In the genomic region with DNA sequence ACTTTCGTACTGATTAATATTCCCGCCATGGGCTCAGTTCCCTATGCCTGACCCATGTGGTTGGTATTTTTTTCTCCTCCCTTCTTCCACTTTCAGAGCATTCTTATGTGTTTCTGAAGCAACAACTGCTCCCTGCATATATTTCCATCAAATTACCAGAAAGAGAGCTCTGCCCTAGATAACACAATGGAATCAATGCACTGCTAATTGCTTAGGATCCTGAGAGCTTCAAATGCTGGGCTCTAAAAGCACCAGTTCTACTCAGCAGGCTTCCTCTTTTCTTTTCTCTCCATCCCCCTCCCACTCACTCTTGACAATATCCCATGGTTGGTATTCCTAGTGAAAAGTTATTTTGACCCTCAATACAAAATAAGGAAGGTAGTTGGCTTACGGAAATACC, we compare ENCODE assay signal across 17 cellular contexts. TPM values are rescaled to one million over a fixed set of nuclear protein-coding genes. Genes with fewer than 3 reads are reported as not detected.
DNase-seq lines count a peak whose midpoint lies in the region; ATAC-seq and TF ChIP-seq lines count a peak whose summit lies in the region.
"Had no signal": no experiment of that assay in that cellular context is flagged by ENCODE, and none has a peak within 500 bp of the region (broad histone marks: within the 10 kb centered on the region; RNA-seq: fewer than 3 reads in every experiment).

No MANE protein-coding gene starts in this region.

- H3K27ac ChIP-seq in endodermal cell (ENCODE audit: low read depth, low read length) (peak overlapping the region; percentile 53), subcutaneous abdominal adipose tissue (ENCODE audit: low read depth, low read length) (peak overlapping the region; percentile 82)

- H3K4me3 ChIP-seq in endodermal cell (ENCODE audit: low read length): no peak overlapping the region
- H3K4me3 ChIP-seq in subcutaneous abdominal adipose tissue (ENCODE audit: low read depth in 1 of 5, low read length in 5 of 5): no peak overlapping the region
- H3K4me3 ChIP-seq: HAP-1 had no signal

- peak; percentile 68 for ATAC-seq in WTC11
- ATAC-seq: CD8-positive, alpha-beta T cell; Panc1 had no signal

- H3K36me3 Mint-ChIP-seq in WTC11 (no peaks in the 10 kb centered on the region), endodermal cell (ENCODE audit: low read depth) (no peaks in the 10 kb centered on the region)
- H3K36me3 Mint-ChIP-seq: CD8-positive, alpha-beta T cell had no signal

- H3K9ac ChIP-seq in endodermal cell (ENCODE audit: extremely low read depth, low read length, poor library complexity, severe bottlenecking) (no peak overlapping the region), subcutaneous abdominal adipose tissue (ENCODE audit: low read length in 5 of 5) (no peak overlapping the region)

- DNase-seq in WTC11 (ENCODE audit: low spot score): no peak
- no peak for DNase-seq in endodermal cell
- peak; percentile 29 for DNase-seq in midbrain (lab: John Stamatoyannopoulos, UW)
- no peak for DNase-seq in superior temporal gyrus (ENCODE audit: extremely low spot score)
- no peak for DNase-seq in A172 (ENCODE audit: low spot score)
- no peak for DNase-seq in stimulated activated CD4-positive, alpha-beta T cell treated with anti-CD3 and anti-CD28 coated beads, Interleukin-4, amount 100 ng/mL, for 24 hours
- DNase-seq: CD8-positive, alpha-beta T cell; IMR-90; Karpas-422; MM.1S; NCI-H1092 treated with DMSO at 0.1 percent for 48 hours; NCI-H226; NCI-H524 treated with DMSO at 0.1 percent for 48 hours had no signal

- H3K27me3 Mint-ChIP-seq in WTC11 (ENCODE audit: low read depth) (peaks cover 51% of the 10 kb centered on the region), endodermal cell (ENCODE audit: insufficient read depth) (peaks cover 27% of the 10 kb centered on the region)

- CTCF ChIA-PET in WTC11 (lab: Charles Lee): interaction anchor here (1.0 kb wide), 1 partner anchor 19 kb away, joined by 4 read pairs; no protein-coding TSS in a partner anchor

- H3K27me3 ChIP-seq in endodermal cell (ENCODE audit: control insufficient read depth, insufficient read depth, low read length, poor library complexity, severe bottlenecking) (peaks cover 19% of the 10 kb centered on the region), subcutaneous abdominal adipose tissue (ENCODE audit: control insufficient read depth in 5 of 5, insufficient read depth in 4 of 5, low read length in 5 of 5) (no peaks in the 10 kb centered on the region)

- no peaks in the 10 kb centered on the region for H3K4me1 ChIP-seq in endodermal cell (ENCODE audit: control insufficient read depth, insufficient read depth, low read length)
- H3K4me1 ChIP-seq in subcutaneous abdominal adipose tissue (ENCODE audit: control insufficient read depth in 5 of 5, insufficient read depth in 5 of 5, low read length in 5 of 5): peaks cover 0 to 16% (median 12%) of the 10 kb centered on the region in 5 donors
- H3K4me1 ChIP-seq: HAP-1 had no signal

- H3K27ac Mint-ChIP-seq in WTC11: no peak overlapping the region
- no peak overlapping the region for H3K27ac Mint-ChIP-seq in endodermal cell
- H3K27ac Mint-ChIP-seq: CD8-positive, alpha-beta T cell had no signal

- H3K4me3 Mint-ChIP-seq in WTC11: no peak overlapping the region
- no peak overlapping the region for H3K4me3 Mint-ChIP-seq in endodermal cell
- H3K4me3 Mint-ChIP-seq: CD8-positive, alpha-beta T cell had no signal

- TF ChIP-seq CTCF in WTC11 (IDR thresholded peaks at IDR 0.05) (no peak), endodermal cell (conservative IDR thresholded peaks at IDR 0.05) (no peak)

- H3K9me3 Mint-ChIP-seq in WTC11 (no peaks in the 10 kb centered on the region), endodermal cell (no peaks in the 10 kb centered on the region)
- H3K9me3 Mint-ChIP-seq: CD8-positive, alpha-beta T cell had no signal

- WGBS in endodermal cell (ENCODE audit: insufficient coverage in 1 of 2, insufficient read length in 1 of 2), 2 experiments: 31 to 73% methylated on average over 2 to 3 of the region's 3 CpGs

- POLR2A ChIA-PET in WTC11 (lab: Charles Lee): interaction anchor here (0.6 kb wide), 1 partner anchor 446 kb away, joined by 3 read pairs; no protein-coding TSS in a partner anchor

- H3K36me3 ChIP-seq in endodermal cell (ENCODE audit: control insufficient read depth, insufficient read depth, low read length): no peaks in the 10 kb centered on the region
- H3K36me3 ChIP-seq in subcutaneous abdominal adipose tissue (ENCODE audit: control insufficient read depth in 5 of 5, insufficient read depth in 5 of 5, low read length in 5 of 5): no peaks in the 10 kb centered on the region
- H3K36me3 ChIP-seq: HAP-1 had no signal

- H3K4me1 Mint-ChIP-seq in WTC11 (peaks cover 5% of the 10 kb centered on the region; the same call in 1 of the 2 replicates), endodermal cell (peaks cover 2% of the 10 kb centered on the region)

- H3K9me3 ChIP-seq in endodermal cell (ENCODE audit: control insufficient read depth, low read length): no peaks in the 10 kb centered on the region
- no peaks in the 10 kb centered on the region for H3K9me3 ChIP-seq in subcutaneous abdominal adipose tissue (ENCODE audit: control insufficient read depth in 5 of 5, low read length in 5 of 5)
- H3K9me3 ChIP-seq: HAP-1 had no signal

TF ChIP-seq in WTC11, 78 proteins besides CTCF, POLR2A, EP300 and RAD21:
- TF ChIP-seq EMX1 (CRISPR knock-in tag; IDR thresholded peaks at IDR 0.05) (no peak), ZNF232 (CRISPR knock-in tag; IDR thresholded peaks at IDR 0.05) (no peak), TEAD1 (CRISPR knock-in tag; IDR thresholded peaks at IDR 0.05) (no peak), ELF4 (CRISPR knock-in tag; IDR thresholded peaks at IDR 0.05; ENCODE audit: low read depth) (no peak)
- TF ChIP-seq, protein P1, sequence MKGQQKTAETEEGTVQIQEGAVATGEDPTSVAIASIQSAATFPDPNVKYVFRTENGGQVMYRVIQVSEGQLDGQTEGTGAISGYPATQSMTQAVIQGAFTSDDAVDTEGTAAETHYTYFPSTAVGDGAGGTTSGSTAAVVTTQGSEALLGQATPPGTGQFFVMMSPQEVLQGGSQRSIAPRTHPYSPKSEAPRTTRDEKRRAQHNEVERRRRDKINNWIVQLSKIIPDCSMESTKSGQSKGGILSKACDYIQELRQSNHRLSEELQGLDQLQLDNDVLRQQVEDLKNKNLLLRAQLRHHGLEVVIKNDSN (CRISPR knock-in tag; IDR thresholded peaks at IDR 0.05): no peak

RNA-seq across cellular contexts. Expression of a gene that starts 5.3 kb away (rescaled TPM):
- not detected in 3 replicates for total RNA-seq in WTC11 (2021)
- not detected for total RNA-seq in endodermal cell
- not detected for polyA plus RNA-seq in endodermal cell (2013, experiment 1 of 2)
- polyA plus RNA-seq in endodermal cell (2013, experiment 2 of 2): 0.21 TPM
- total RNA-seq in A172 (2014; rRNA removed; shearing (Covaris generic)): not detected in 2 replicates
- total RNA-seq: CD8-positive, alpha-beta T cell; IMR-90; Right ventricle myocardium inferior had no signal
- polyA plus RNA-seq: IMR-90 had no signal
